11 cellular contexts compared by ENCODE assay signal in the genomic region with DNA sequence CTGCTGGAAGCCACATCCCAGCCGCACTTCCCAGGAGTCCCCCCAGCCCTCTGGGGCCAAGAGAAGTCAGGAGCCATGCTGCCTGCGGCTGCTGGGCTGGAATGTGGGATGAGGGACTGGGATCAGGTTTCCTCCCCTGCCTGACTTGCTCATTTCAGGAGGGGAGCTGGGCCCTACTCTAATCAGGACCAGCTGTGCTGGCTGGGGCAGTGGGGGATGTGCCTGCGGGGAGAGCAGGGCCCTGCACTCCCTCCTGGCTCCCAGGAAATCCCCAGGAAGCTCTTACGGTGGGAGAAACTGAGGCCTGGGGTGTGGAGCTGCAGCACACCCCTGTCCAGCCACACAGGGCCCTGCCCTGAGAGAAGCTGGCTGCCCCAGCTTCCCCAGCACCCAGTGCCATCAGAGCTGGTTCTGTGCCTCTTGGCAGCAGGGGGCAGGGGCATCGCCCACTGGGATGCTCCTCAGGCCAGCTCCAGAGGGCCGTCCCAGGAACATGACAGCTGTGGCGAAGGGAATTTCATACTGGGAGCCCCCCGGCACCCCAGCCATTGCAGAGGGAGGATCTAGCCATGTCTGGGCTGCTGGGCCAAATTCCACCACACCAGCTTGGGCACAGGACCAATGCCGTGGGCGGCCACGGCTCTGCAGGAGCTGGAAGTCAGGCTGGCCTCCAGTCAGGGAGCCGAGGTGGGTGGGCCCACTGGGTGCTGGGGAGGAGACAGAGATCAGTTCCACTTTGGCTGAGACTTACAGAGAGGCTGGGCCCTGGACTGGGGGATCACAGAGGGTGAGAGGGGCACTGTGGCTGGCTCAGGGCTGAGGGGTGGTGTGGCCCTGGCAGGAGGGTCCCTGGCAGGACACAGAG. TPM values are rescaled to one million over a fixed set of nuclear protein-coding genes. Genes with fewer than 3 reads are reported as not detected.
DNase-seq lines count a peak whose midpoint lies in the region; ATAC-seq and TF ChIP-seq lines count a peak whose summit lies in the region.
"Had no signal": no experiment of that assay in that cellular context is flagged by ENCODE, and none has a peak within 500 bp of the region (broad histone marks: within the 10 kb centered on the region; RNA-seq: fewer than 3 reads in every experiment).

No MANE protein-coding gene starts in this region.

- no peak for TF ChIP-seq CTCF in nephron (IDR thresholded peaks at IDR 0.05; ENCODE audit: unreplicated experiment in 3 of 3)

- POLR2A ChIA-PET in naive thymus-derived CD8-positive, alpha-beta T cell (lab: Charles Lee), result interaction anchor here (1.0 kb wide), 1 partner anchor 28 kb away, joined by 5 read pairs; no protein-coding TSS in a partner anchor

- no peaks in the 10 kb centered on the region for H3K9me3 Mint-ChIP-seq in nephron
- no peaks in the 10 kb centered on the region for H3K9me3 Mint-ChIP-seq in naive thymus-derived CD8-positive, alpha-beta T cell

- peaks cover 37% of the 10 kb centered on the region for H3K4me1 Mint-ChIP-seq in nephron
- H3K4me1 Mint-ChIP-seq in naive thymus-derived CD8-positive, alpha-beta T cell, result peaks cover 4 to 15% (median 9%) of the 10 kb centered on the region in 4 donors

- H3K4me3 Mint-ChIP-seq in nephron, result peak overlapping the region; percentile 32 to 53 (median 40)
- H3K4me3 Mint-ChIP-seq in naive thymus-derived CD8-positive, alpha-beta T cell, result no peak overlapping the region

- no peaks in the 10 kb centered on the region for H3K36me3 Mint-ChIP-seq in nephron (ENCODE audit: low read depth)
- H3K36me3 Mint-ChIP-seq in naive thymus-derived CD8-positive, alpha-beta T cell, result no peaks in the 10 kb centered on the region

- ATAC-seq in naive thymus-derived CD8-positive, alpha-beta T cell, result no peak
- ATAC-seq: left colon had no signal

- H3K27me3 Mint-ChIP-seq in nephron (ENCODE audit: low read depth), result no peaks in the 10 kb centered on the region
- peaks cover 0 to 7% (median 0%) of the 10 kb centered on the region in 5 donors for H3K27me3 Mint-ChIP-seq in naive thymus-derived CD8-positive, alpha-beta T cell

- H3K27ac Mint-ChIP-seq in nephron, result peak overlapping the region; percentile 91 to 95 (median 94)
- peak overlapping the region in 1 of 10 donors; percentile 56 for H3K27ac Mint-ChIP-seq in naive thymus-derived CD8-positive, alpha-beta T cell

- DNase-seq in AG20443 (ENCODE audit: low spot score) (peak; percentile 94), NCI-H2171 (lab: John Stamatoyannopoulos, UW) (peak; percentile 70), epidermal melanocyte (ENCODE audit: insufficient read length, low spot score) (peak; percentile 43), OCI-M2 (lab: John Stamatoyannopoulos, UW; ENCODE audit: unreplicated experiment) (no peak), NCI-H345 treated with DMSO at 0.1 percent for 48 hours (lab: John Stamatoyannopoulos, UW; ENCODE audit: unreplicated experiment) (no peak), inferior parietal cortex (ENCODE audit: extremely low spot score) (no peak)
- no peak for DNase-seq in naive thymus-derived CD8-positive, alpha-beta T cell
- DNase-seq: DMS79, NCI-H748 treated with DMSO at 0.1 percent for 48 hours had no signal

RNA-seq across cellular contexts. Expression of a gene that starts 21.3 kb away (rescaled TPM):
- total RNA-seq in naive thymus-derived CD8-positive, alpha-beta T cell, result not detected
- not detected for polyA plus RNA-seq in naive thymus-derived CD8-positive, alpha-beta T cell
- total RNA-seq: left colon had no signal

RNA-seq across cellular contexts. Expression of a gene that starts 58.9 kb away (rescaled TPM):
- total RNA-seq in naive thymus-derived CD8-positive, alpha-beta T cell, result 10 to 100 TPM; 25.0 to 25.6 TPM
- polyA plus RNA-seq in naive thymus-derived CD8-positive, alpha-beta T cell, result 10 to 100 TPM; 40.0 to 46.6 (median 40.8) TPM

RNA-seq across cellular contexts. Expression of a gene that starts 59.1 kb away (rescaled TPM):
- total RNA-seq in naive thymus-derived CD8-positive, alpha-beta T cell, result 10 to 100 TPM; 31.8 to 37.9 TPM
- 10 to 100 TPM; 27.1 to 33.0 (median 31.9) TPM for polyA plus RNA-seq in naive thymus-derived CD8-positive, alpha-beta T cell

Comparison
In these comparisons a context has a peak if more than half of its experiments do, and no peak if none do; other contexts are left out.
1. DNase-seq: peak in AG20443 (single experiment), NCI-H2171 (single experiment) and epidermal melanocyte (single experiment); none in OCI-M2 (single experiment), naive thymus-derived CD8-positive, alpha-beta T cell (0 of 10), NCI-H345 treated with DMSO at 0.1 percent for 48 hours (single experiment) and inferior parietal cortex (single experiment).
2. H3K4me3 Mint-ChIP-seq: peak in nephron (3 of 3); none in naive thymus-derived CD8-positive, alpha-beta T cell (0 of 10).